ENCODE assay signal across 15 cellular contexts in genomic region chr1:163068716-163069115, GRCh38. TPM values are rescaled to one million over a fixed set of nuclear protein-coding genes. Genes with fewer than 3 reads are reported as not detected.
A peak's percentile ranks its signal among the peaks of the same experiment; 100 is the strongest.
DNase-seq lines count a peak whose midpoint lies in the region; ATAC-seq and TF ChIP-seq lines count a peak whose summit lies in the region.
"Had no signal": no experiment of that assay in that cellular context is flagged by ENCODE, and none has a peak within 500 bp of the region (broad histone marks: within the 10 kb centered on the region; RNA-seq: fewer than 3 reads in every experiment).

No MANE protein-coding gene starts in this region.

- peaks cover 0 to 18% (median 0%) of the 10 kb centered on the region in 4 donors for H3K27me3 ChIP-seq in esophagus squamous epithelium
- no peaks in the 10 kb centered on the region for H3K27me3 ChIP-seq in muscle layer of colon (ENCODE audit: control insufficient read depth in 1 of 2, insufficient read depth in 2 of 2, low read length in 2 of 2)

- WGBS in esophagus squamous epithelium, 2 donors = 20 to 30% methylated on average over 5 of the region's 5 CpGs

- peaks cover 0 to 23% (median 0%) of the 10 kb centered on the region in 3 donors for H3K4me1 ChIP-seq in esophagus squamous epithelium
- peaks cover 6% of the 10 kb centered on the region for H3K4me1 ChIP-seq in muscle layer of colon (ENCODE audit: insufficient read depth, low read length)
- H3K4me1 ChIP-seq: HAP-1 had no signal

- H3K9me3 ChIP-seq in esophagus squamous epithelium (no peaks in the 10 kb centered on the region), muscle layer of colon (ENCODE audit: low read length) (no peaks in the 10 kb centered on the region)
- H3K9me3 ChIP-seq: HAP-1 had no signal

- H3K27ac ChIP-seq in esophagus squamous epithelium (peak overlapping the region in 1 of 4 donors; percentile 40), muscle layer of colon (ENCODE audit: low read depth, low read length) (peak overlapping the region; percentile 74)

- no peak for TF ChIP-seq CTCF in esophagus squamous epithelium (IDR thresholded peaks at IDR 0.05)

- intact Hi-C loops in Right ventricle myocardium inferior (cut with DNase I) (no loop called here), cardiac septum (cut with DNase I) (loop anchor here (2.0 kb wide), 1 partner anchor 190 kb away; no protein-coding TSS in a partner anchor), esophagus squamous epithelium (cut with DNase I) (loop anchor here (10.0 kb wide), 1 partner anchor 194 kb away; no protein-coding TSS in a partner anchor)

- no peak for TF ChIP-seq POLR2A in esophagus squamous epithelium (IDR thresholded peaks at IDR 0.05)

- ATAC-seq in Right ventricle myocardium inferior (no peak), HG02970 (IDR thresholded peaks at IDR 0.05; ENCODE audit: low FRiP score, unreplicated experiment) (no peak), HG02610 (IDR thresholded peaks at IDR 0.05; ENCODE audit: unreplicated experiment) (no peak)
- ATAC-seq: activated naive CD8-positive, alpha-beta T cell treated with anti-CD3 and anti-CD28 coated beads, Interleukin-2, amount 50 U/mL, for 24 hours had no signal

- peak; percentile 41 for DNase-seq in Right ventricle myocardium inferior (ENCODE audit: missing footprints)
- no peak for DNase-seq in cardiac septum (ENCODE audit: low spot score)
- DNase-seq in esophagus squamous epithelium (lab: John Stamatoyannopoulos, UW) = no peak
- no peak for DNase-seq in epidermal melanocyte (ENCODE audit: insufficient read length, low spot score)
- DNase-seq in stimulated activated CD4-positive, alpha-beta T cell treated with anti-CD3 and anti-CD28 coated beads, Interleukin-4, amount 100 ng/mL, for 4 hours = no peak
- DNase-seq: activated CD4-positive, alpha-beta T cell treated with anti-CD3 and anti-CD28 coated beads for 1 hour; activated naive CD8-positive, alpha-beta T cell treated with anti-CD3 and anti-CD28 coated beads, Interleukin-2, amount 50 U/mL, for 24 hours; immature natural killer cell; stimulated activated CD4-positive, alpha-beta T cell treated with anti-CD3 and anti-CD28 coated beads, Interleukin-4, amount 100 ng/mL, for 24 hours had no signal

- H3K36me3 ChIP-seq in esophagus squamous epithelium (no peaks in the 10 kb centered on the region), muscle layer of colon (ENCODE audit: insufficient read depth, low read length) (no peaks in the 10 kb centered on the region)
- H3K36me3 ChIP-seq: HAP-1 had no signal

- H3K4me3 ChIP-seq in esophagus squamous epithelium (peak overlapping the region in 3 of 4 donors; percentile 31 to 49 (median 37)), muscle layer of colon (ENCODE audit: low read depth in 1 of 2, low read length in 2 of 2) (peak overlapping the region; percentile 9 to 43)
- H3K4me3 ChIP-seq: HAP-1 had no signal

- H3K9ac ChIP-seq in muscle layer of colon (ENCODE audit: low read length) = no peak overlapping the region

RNA-seq across cellular contexts. Expression of gene RGS4, which starts 0.4 kb away (rescaled TPM):
- total RNA-seq in Right ventricle myocardium inferior = 0.92 TPM
- 10.7 TPM for total RNA-seq in cardiac septum
- 1 to 10 TPM in 1 of 4 donors, under 1 TPM in 2, not detected in 1; 0.26 to 1.5 (median 0.70) TPM for total RNA-seq in esophagus squamous epithelium
- total RNA-seq: B cell, HT-29 had no signal
